Comparison of ENCODE assay signal across 20 cellular contexts in genomic region chr15:75671684-75672083, GRCh38. TPM values are rescaled to one million over a fixed set of nuclear protein-coding genes. Genes with fewer than 3 reads are reported as not detected.
A peak's percentile ranks its signal among the peaks of the same experiment; 100 is the strongest.
DNase-seq lines count a peak whose midpoint lies in the region; ATAC-seq, FAIRE-seq and TF ChIP-seq lines count a peak whose summit lies in the region.
"Had no signal": no experiment of that assay in that cellular context is flagged by ENCODE, and none has a peak within 500 bp of the region (broad histone marks: within the 10 kb centered on the region; RNA-seq: fewer than 3 reads in every experiment).

No MANE protein-coding gene starts in this region.

- H3K9me3 Mint-ChIP-seq in WTC11: no peaks in the 10 kb centered on the region
- H3K9me3 Mint-ChIP-seq in CD8-positive, alpha-beta memory T cell: no peaks in the 10 kb centered on the region
- H3K9me3 Mint-ChIP-seq: activated CD8-positive, alpha-beta T cell treated with anti-CD3 and anti-CD28 coated beads for 36 hours; activated T-helper 1 cell treated with anti-CD3 and anti-CD28 coated beads, Interleukin-12 subunit alpha, Interleukin-12 subunit beta, Interleukin-2, Interleukin-4 antibody, amounts not matched to agents 30 ng/mL and 10 ng/mL and 1 ng/mL, durations not matched to agents 14 hours and 24 hours and 36 hours had no signal

- BruUV-seq in K562 (replicated peaks; lab: Mats Ljungman, UMichigan): no TSS peak
- BruUV-seq in PC-3 (replicated peaks; lab: Mats Ljungman, UMichigan): no TSS peak

- H3K4me2 ChIP-seq in K562 (ENCODE audit: insufficient read depth, low read length) (no peak overlapping the region), PC-3 (ENCODE audit: low read length) (no peak overlapping the region)
- H3K4me2 ChIP-seq: SK-N-SH had no signal

- in situ Hi-C loops in K562 (cut with MboI): loop anchor here (10.0 kb wide), 1 partner anchor 647 kb away; the partner anchor contains the start of gene PPCDC

- ATAC-seq in K562: no peak
- no peak for ATAC-seq in PC-3
- ATAC-seq in WTC11: no peak
- ATAC-seq: activated CD8-positive, alpha-beta T cell treated with anti-CD3 and anti-CD28 coated beads for 36 hours; mucosa of descending colon had no signal

- H3K4me1 ChIP-seq in K562 (replicated peaks in 1 of 2; ENCODE audit: control insufficient read depth in 2 of 2, insufficient read depth in 2 of 2, low read length in 2 of 2) (peaks cover 10 to 52% of the 10 kb centered on the region in 2 experiments; a peak in 4 of 5 replicates), muscle layer of colon (ENCODE audit: insufficient read depth, low read length) (peaks cover 35% of the 10 kb centered on the region), tibial artery (peaks cover 9 to 91% (median 77%) of the 10 kb centered on the region in 4 donors), PC-3 (ENCODE audit: insufficient read depth, low read length) (peaks cover 39% of the 10 kb centered on the region)
- no peaks in the 10 kb centered on the region for H3K4me1 ChIP-seq in CD8-positive, alpha-beta memory T cell (ENCODE audit: insufficient read depth, low read length)

- H3K27ac Mint-ChIP-seq in WTC11: no peak overlapping the region
- H3K27ac Mint-ChIP-seq in CD8-positive, alpha-beta memory T cell: peak overlapping the region in 1 of 8 donors; percentile 47
- H3K27ac Mint-ChIP-seq: activated CD8-positive, alpha-beta T cell treated with anti-CD3 and anti-CD28 coated beads for 36 hours; activated T-helper 1 cell treated with anti-CD3 and anti-CD28 coated beads, Interleukin-12 subunit alpha, Interleukin-12 subunit beta, Interleukin-2, Interleukin-4 antibody, amounts not matched to agents 30 ng/mL and 10 ng/mL and 1 ng/mL, durations not matched to agents 14 hours and 24 hours and 36 hours had no signal

- TF ChIP-seq EP300 in K562 (IDR thresholded peaks at IDR 0.05; ENCODE audit: low read length): no peak

- H3K36me3 Mint-ChIP-seq in WTC11: no peaks in the 10 kb centered on the region; the same call in 1 of the 2 replicates
- H3K36me3 Mint-ChIP-seq in CD8-positive, alpha-beta memory T cell: no peaks in the 10 kb centered on the region

- CTCF ChIA-PET in K562 (lab: Yijun Ruan, JAX; ENCODE audit: low intra/inter-chr PET ratio): interaction anchor here (0.6 kb wide), 1 partner anchor 250 kb away, joined by 3 read pairs; no protein-coding TSS in a partner anchor
- CTCF ChIA-PET in PC-3 (lab: Charles Lee): no interaction called here
- CTCF ChIA-PET in WTC11 (lab: Charles Lee): interaction anchor here (0.6 to 2.1 kb wide), 4 partner anchors 11 to 304 kb away, joined by 3 to 10 read pairs (median 6); partner anchors contain the start of gene MAN2C1
- CTCF ChIA-PET in CD8-positive, alpha-beta memory T cell (lab: Charles Lee): no interaction called here

- POLR2A ChIA-PET in K562 (lab: Yijun Ruan, JAX) (interaction anchor here (0.9 to 3.2 kb wide), 2 partner anchors 10 to 46 kb away, joined by 3 to 10 read pairs; partner anchors contain the start of gene SNUPN), PC-3 (lab: Charles Lee; ENCODE audit: unreplicated experiment) (no interaction called here), WTC11 (lab: Charles Lee) (interaction anchor here (1.0 to 2.2 kb wide), 3 partner anchors 24 to 217 kb away, joined by 3 to 12 read pairs (median 8); partner anchors contain the start of genes IMP3 and SNX33)
- POLR2A ChIA-PET in CD8-positive, alpha-beta memory T cell (lab: Charles Lee): no interaction called here

- H3K27me3 ChIP-seq in K562 (ENCODE audit: control insufficient read depth in 2 of 2, insufficient read depth in 2 of 2, low read length in 2 of 2) (no peaks in the 10 kb centered on the region), muscle layer of colon (ENCODE audit: control insufficient read depth in 1 of 2, insufficient read depth in 2 of 2, low read length in 2 of 2) (no peaks in the 10 kb centered on the region), tibial artery (no peaks in the 10 kb centered on the region), PC-3 (ENCODE audit: low read length) (no peaks in the 10 kb centered on the region)
- H3K27me3 ChIP-seq in CD8-positive, alpha-beta memory T cell (ENCODE audit: insufficient read depth, low read length, poor library complexity, severe bottlenecking): no peaks in the 10 kb centered on the region
- H3K27me3 ChIP-seq: ovary had no signal

- H3K9me3 ChIP-seq in K562 (replicated peaks; ENCODE audit: control insufficient read depth, insufficient read depth, low read depth, low read length): no peaks in the 10 kb centered on the region
- no peaks in the 10 kb centered on the region for H3K9me3 ChIP-seq in muscle layer of colon (ENCODE audit: low read length)
- no peaks in the 10 kb centered on the region for H3K9me3 ChIP-seq in tibial artery
- H3K9me3 ChIP-seq in PC-3 (ENCODE audit: low read length): no peaks in the 10 kb centered on the region
- no peaks in the 10 kb centered on the region for H3K9me3 ChIP-seq in CD8-positive, alpha-beta memory T cell (ENCODE audit: low read length)
- H3K9me3 ChIP-seq: mucosa of descending colon, ovary, SK-N-SH had no signal

- FAIRE-seq in K562 (lab: Jason Lieb, UNC): no peak

- H3K9me2 ChIP-seq in PC-3 (replicated peaks; ENCODE audit: low read length): no peaks in the 10 kb centered on the region
- H3K9me2 ChIP-seq: SK-N-SH had no signal

- TF ChIP-seq CTCF in NB4 (IDR thresholded peaks at IDR 0.05; ENCODE audit: low read depth, low read length) (no peak), K562 (IDR thresholded peaks at IDR 0.05 in 2 of 3, conservative IDR thresholded peaks at IDR 0.05 in 1 of 3; ENCODE audit: insufficient read depth in 2 of 3, low read depth in 1 of 3, low read length in 3 of 3) (no peak), tibial artery (IDR thresholded peaks at IDR 0.05) (no peak), PC-3 (conservative IDR thresholded peaks at IDR 0.05; ENCODE audit: low read depth, low read length) (no peak), WTC11 (IDR thresholded peaks at IDR 0.05) (no peak)

- H3K4me3 ChIP-seq in NB4 (ENCODE audit: low read depth, low read length) (no peak overlapping the region), K562 (no peak overlapping the region), muscle layer of colon (ENCODE audit: low read depth in 1 of 2, low read length in 2 of 2) (peak overlapping the region in 1 of 2 donors; percentile 4), tibial artery (no peak overlapping the region), PC-3 (ENCODE audit: low read length) (no peak overlapping the region)
- H3K4me3 ChIP-seq in CD8-positive, alpha-beta memory T cell (ENCODE audit: low read length): no peak overlapping the region
- H3K4me3 ChIP-seq: mucosa of descending colon, ovary had no signal

- intact Hi-C loops in K562 (cut with micrococcal nuclease) (no loop called here), tibial artery (cut with DNase I; ENCODE audit: low total_unique reads) (no loop called here), PC-3 (cut with micrococcal nuclease) (no loop called here)

- H3K9me1 ChIP-seq in K562 (ENCODE audit: control insufficient read depth, insufficient read depth, low read length): peaks cover 3% of the 10 kb centered on the region

- peaks cover 20% of the 10 kb centered on the region for H3K4me1 Mint-ChIP-seq in WTC11
- no peaks in the 10 kb centered on the region for H3K4me1 Mint-ChIP-seq in CD8-positive, alpha-beta memory T cell

- no peaks in the 10 kb centered on the region for H3F3A ChIP-seq in PC-3 (ENCODE audit: low read length, unreplicated experiment)

- peak; percentile 43 for DNase-seq in NB4 (ENCODE audit: low read depth)
- no peak for DNase-seq in K562 (ENCODE audit: extremely low read depth in 1 of 4, low spot score in 3 of 4)
- DNase-seq in tibial artery: no peak
- DNase-seq in PC-3: no peak
- DNase-seq in WTC11 (ENCODE audit: low spot score): no peak
- no peak for DNase-seq in CD8-positive, alpha-beta memory T cell
- DNase-seq: activated CD8-positive, alpha-beta T cell treated with anti-CD3 and anti-CD28 coated beads for 36 hours; C1 segment of cervical spinal cord; cortex of kidney; DMS53; erythroblast; head of caudate nucleus; islet precursor cell; mucosa of descending colon; NCI-H345; ovary; SK-N-SH; stimulated activated naive CD4-positive, alpha-beta T cell had no signal

- no peaks in the 10 kb centered on the region for H3K36me3 ChIP-seq in K562 (ENCODE audit: control insufficient read depth, insufficient read depth, low read length)
- H3K36me3 ChIP-seq in muscle layer of colon (ENCODE audit: insufficient read depth, low read length): peaks cover 13% of the 10 kb centered on the region
- H3K36me3 ChIP-seq in tibial artery: peaks cover 3 to 19% (median 11%) of the 10 kb centered on the region in 3 donors
- no peaks in the 10 kb centered on the region for H3K36me3 ChIP-seq in PC-3 (ENCODE audit: low read depth, low read length)
- no peaks in the 10 kb centered on the region for H3K36me3 ChIP-seq in CD8-positive, alpha-beta memory T cell (ENCODE audit: insufficient read depth, low read length)
- H3K36me3 ChIP-seq: ovary had no signal

- 56% methylated on average over 7 of the region's 7 CpGs for WGBS in K562 (ENCODE audit: insufficient coverage, low coverage, missing lambda C conversion rate)

- H3K27ac ChIP-seq in K562 (ENCODE audit: extremely low read depth, low read depth, low read length): no peak overlapping the region; the same call in 2 of the 3 replicates
- peak overlapping the region; percentile 89 for H3K27ac ChIP-seq in muscle layer of colon (ENCODE audit: low read depth, low read length)
- H3K27ac ChIP-seq in tibial artery: peak overlapping the region; percentile 89 to 92
- no peak overlapping the region for H3K27ac ChIP-seq in PC-3 (ENCODE audit: low read length)
- no peak overlapping the region for H3K27ac ChIP-seq in CD8-positive, alpha-beta memory T cell (ENCODE audit: low read depth, low read length)

- H2AFZ ChIP-seq in K562 (ENCODE audit: low read depth, low read length) (no peak overlapping the region), PC-3 (ENCODE audit: low read length) (no peak overlapping the region)

- H3K79me2 ChIP-seq in K562 (ENCODE audit: control insufficient read depth, insufficient read depth, low read length) (no peaks in the 10 kb centered on the region), PC-3 (ENCODE audit: low read length) (no peaks in the 10 kb centered on the region)

- H3K9ac ChIP-seq in K562 (ENCODE audit: insufficient read depth in 1 of 2, low read depth in 2 of 2, low read length in 2 of 2) (peak overlapping the region in 1 of 2 experiments; percentile 53; a peak in 1 of 4 replicates), muscle layer of colon (ENCODE audit: low read length) (no peak overlapping the region), PC-3 (ENCODE audit: low read length) (no peak overlapping the region)
- H3K9ac ChIP-seq: SK-N-SH had no signal

- H4K20me1 ChIP-seq in K562 (replicated peaks; ENCODE audit: control insufficient read depth, insufficient read depth, low read length): peaks cover 3% of the 10 kb centered on the region
- H4K20me1 ChIP-seq in PC-3 (ENCODE audit: low read length): no peaks in the 10 kb centered on the region

- TF ChIP-seq POLR2A in NB4 (IDR thresholded peaks at IDR 0.05; ENCODE audit: extremely low read depth, insufficient read length): no peak
- TF ChIP-seq POLR2A in K562 (conservative IDR thresholded peaks at IDR 0.05): no peak

- H3K4me3 Mint-ChIP-seq in WTC11: no peak overlapping the region
- peak overlapping the region in 1 of 7 donors; percentile 23 for H3K4me3 Mint-ChIP-seq in CD8-positive, alpha-beta memory T cell
- H3K4me3 Mint-ChIP-seq: activated CD8-positive, alpha-beta T cell treated with anti-CD3 and anti-CD28 coated beads for 36 hours; activated T-helper 1 cell treated with anti-CD3 and anti-CD28 coated beads, Interleukin-12 subunit alpha, Interleukin-12 subunit beta, Interleukin-2, Interleukin-4 antibody, amounts not matched to agents 30 ng/mL and 10 ng/mL and 1 ng/mL, durations not matched to agents 14 hours and 24 hours and 36 hours had no signal

- H3K27me3 Mint-ChIP-seq in WTC11 (ENCODE audit: low read depth): no peaks in the 10 kb centered on the region
- H3K27me3 Mint-ChIP-seq in CD8-positive, alpha-beta memory T cell: peaks cover 0 to 4% of the 10 kb centered on the region in 2 donors
- H3K27me3 Mint-ChIP-seq: activated CD8-positive, alpha-beta T cell treated with anti-CD3 and anti-CD28 coated beads for 36 hours had no signal

- no peak for TF ChIP-seq RAD21 in K562 (CRISPR knock-in tag; conservative IDR thresholded peaks at IDR 0.05 in 1 of 2, IDR thresholded peaks at IDR 0.05 in 1 of 2)

RNA-seq across cellular contexts. Expression of gene SNX33, which starts 24.0 kb away (rescaled TPM):
- 12.7 and 30.2 TPM in 2 replicates for total RNA-seq in K562 (2011; cell fraction: chromatin; rRNA removed; ENCODE audit: low replicate concordance)
- 20.0 and 22.7 TPM in 2 replicates for total RNA-seq in K562 (2011; cell fraction: nucleolus; rRNA removed)
- 17.2 and 19.9 TPM in 2 replicates for total RNA-seq in K562 (2011; cell fraction: nucleoplasm; rRNA removed)
- total RNA-seq in K562 (2014; rRNA removed): 10.0 and 13.0 TPM in 2 replicates
- total RNA-seq in K562 (2014; rRNA removed; fragmentation: Illumina TruSeq; extraction: Trizol): 4.3 and 4.7 TPM in 2 replicates
- total RNA-seq in K562 (2015; rRNA removed; fragmentation: Illumina TruSeq; extraction: Trizol): 8.3 and 8.8 TPM in 2 replicates
- total RNA-seq in K562 (2021): 14.1 and 14.8 TPM in 2 replicates
- polyA plus RNA-seq in K562 (2011; rRNA removed): 7.9 and 8.2 TPM in 2 replicates
- polyA plus RNA-seq in K562 (2011; cell fraction: cytosol; rRNA removed): 9.2 and 11.6 TPM in 2 replicates
- polyA plus RNA-seq in K562 (2011; cell fraction: nucleus; rRNA removed): 16.8 and 25.3 TPM in 2 replicates
- polyA plus RNA-seq in K562 (2012): 11.0 and 16.8 TPM in 2 replicates
- polyA plus RNA-seq in K562 (2014; fragmentation: Illumina TruSeq; extraction: Trizol): 10.1 TPM in 2 replicates
- 1 to 10 TPM; 1.4 to 1.8 TPM for polyA plus RNA-seq in K562 (2014; fragmentation: Nextera tagmentation; extraction: Ambion mirVana)
- 7.5 and 8.3 TPM in 2 replicates for polyA plus RNA-seq in K562 (2014; rRNA removed)
- polyA minus RNA-seq in K562 (2011; rRNA and poly(A)+ RNA removed): 10.9 and 12.8 TPM in 2 replicates
- 11.5 and 12.8 TPM in 2 replicates for polyA minus RNA-seq in K562 (2011; cell fraction: cytosol; rRNA and poly(A)+ RNA removed)
- 10.5 and 12.7 TPM in 2 replicates for polyA minus RNA-seq in K562 (2011; cell fraction: nucleus; rRNA and poly(A)+ RNA removed)
- 16.2 and 16.8 TPM in 2 replicates for total RNA-seq in PC-3 (2014; rRNA removed)
- 17.8 to 19.8 TPM (median 18.9 TPM) in 3 replicates for total RNA-seq in WTC11 (2021)
- 1 to 10 TPM; 3.1 to 3.5 TPM for total RNA-seq in CD8-positive, alpha-beta memory T cell
- 1.1 TPM for polyA plus RNA-seq in CD8-positive, alpha-beta memory T cell

RNA-seq across cellular contexts. Expression of gene IMP3, which starts 31.7 kb away (rescaled TPM):
- 30.2 and 42.6 TPM in 2 replicates for total RNA-seq in K562 (2011; cell fraction: chromatin; rRNA removed; ENCODE audit: low replicate concordance)
- 67.6 and 76.2 TPM in 2 replicates for total RNA-seq in K562 (2011; cell fraction: nucleolus; rRNA removed)
- 56.2 and 65.3 TPM in 2 replicates for total RNA-seq in K562 (2011; cell fraction: nucleoplasm; rRNA removed)
- total RNA-seq in K562 (2014; rRNA removed): 140 and 159 TPM in 2 replicates
- total RNA-seq in K562 (2014; rRNA removed; fragmentation: Illumina TruSeq; extraction: Trizol): 74.4 and 74.6 TPM in 2 replicates
- 87.6 and 93.6 TPM in 2 replicates for total RNA-seq in K562 (2015; rRNA removed; fragmentation: Illumina TruSeq; extraction: Trizol)
- 113 and 124 TPM in 2 replicates for total RNA-seq in K562 (2021)
- polyA plus RNA-seq in K562 (2011; rRNA removed): 58.5 and 68.3 TPM in 2 replicates
- polyA plus RNA-seq in K562 (2011; cell fraction: cytosol; rRNA removed): 92.2 and 249 TPM in 2 replicates
- 55.6 and 61.8 TPM in 2 replicates for polyA plus RNA-seq in K562 (2011; cell fraction: nucleus; rRNA removed)
- polyA plus RNA-seq in K562 (2012): 84.1 and 118 TPM in 2 replicates
- polyA plus RNA-seq in K562 (2014; fragmentation: Illumina TruSeq; extraction: Trizol): 44.5 and 47.1 TPM in 2 replicates
- polyA plus RNA-seq in K562 (2014; fragmentation: Nextera tagmentation; extraction: Ambion mirVana): 10 to 100 TPM; 14.5 to 15.5 TPM
- polyA plus RNA-seq in K562 (2014; rRNA removed): 160 and 161 TPM in 2 replicates
- 15.4 and 19.4 TPM in 2 replicates for polyA minus RNA-seq in K562 (2011; rRNA and poly(A)+ RNA removed)
- polyA minus RNA-seq in K562 (2011; cell fraction: cytosol; rRNA and poly(A)+ RNA removed): 32.6 and 34.2 TPM in 2 replicates
- 26.5 and 42.5 TPM in 2 replicates for polyA minus RNA-seq in K562 (2011; cell fraction: nucleus; rRNA and poly(A)+ RNA removed)
- 92.6 and 95.4 TPM in 2 replicates for total RNA-seq in PC-3 (2014; rRNA removed)
- total RNA-seq in WTC11 (2021): 93.7 to 107 TPM (median 94.8 TPM) in 3 replicates
- total RNA-seq in CD8-positive, alpha-beta memory T cell: 100 to 1,000 TPM; 123 to 134 TPM
- 247 TPM for polyA plus RNA-seq in CD8-positive, alpha-beta memory T cell

RNA-seq across cellular contexts. Expression of gene CSPG4, which starts 41.0 kb away (rescaled TPM):
- 0.07 and 1.1 TPM in 2 replicates for total RNA-seq in K562 (2011; cell fraction: chromatin; rRNA removed; ENCODE audit: low replicate concordance)
- 0.39 and 1.2 TPM in 2 replicates for total RNA-seq in K562 (2011; cell fraction: nucleolus; rRNA removed)
- 0.22 and 0.23 TPM in 2 replicates for total RNA-seq in K562 (2011; cell fraction: nucleoplasm; rRNA removed)
- total RNA-seq in K562 (2014; rRNA removed) (0.08 TPM in 1 of 2 replicates, not detected in the other), K562 (2014; rRNA removed; fragmentation: Illumina TruSeq; extraction: Trizol) (not detected in 2 replicates), K562 (2015; rRNA removed; fragmentation: Illumina TruSeq; extraction: Trizol) (under 0.01 TPM in 1 of 2 replicates, not detected in the other), K562 (2021) (0.07 TPM in 2 replicates), PC-3 (2014; rRNA removed) (2.0 and 2.9 TPM in 2 replicates), WTC11 (2021) (2.9 to 3.6 TPM (median 3.6 TPM) in 3 replicates)
- polyA plus RNA-seq in K562 (2011; rRNA removed) (0.04 and 0.08 TPM in 2 replicates), K562 (2014; fragmentation: Illumina TruSeq; extraction: Trizol) (0.01 and 0.03 TPM in 2 replicates), K562 (2014; fragmentation: Nextera tagmentation; extraction: Ambion mirVana) (not detected), K562 (2014; rRNA removed) (not detected in 2 replicates)
- 0.06 and 0.16 TPM in 2 replicates for polyA plus RNA-seq in K562 (2011; cell fraction: cytosol; rRNA removed)
- 0.21 and 0.73 TPM in 2 replicates for polyA plus RNA-seq in K562 (2011; cell fraction: nucleus; rRNA removed)
- 0.10 and 0.32 TPM in 2 replicates for polyA plus RNA-seq in K562 (2012)
- 0.09 and 0.11 TPM in 2 replicates for polyA minus RNA-seq in K562 (2011; rRNA and poly(A)+ RNA removed)
- 0.29 and 0.73 TPM in 2 replicates for polyA minus RNA-seq in K562 (2011; cell fraction: cytosol; rRNA and poly(A)+ RNA removed)
- polyA minus RNA-seq in K562 (2011; cell fraction: nucleus; rRNA and poly(A)+ RNA removed): 0.33 and 0.40 TPM in 2 replicates
- not detected for total RNA-seq in CD8-positive, alpha-beta memory T cell
- not detected for polyA plus RNA-seq in CD8-positive, alpha-beta memory T cell
- total RNA-seq: activated CD8-positive, alpha-beta T cell treated with anti-CD3 and anti-CD28 coated beads for 36 hours; activated T-helper 1 cell treated with anti-CD3 and anti-CD28 coated beads, Interleukin-12 subunit alpha, Interleukin-12 subunit beta, Interleukin-2, Interleukin-4 antibody, amounts not matched to agents 30 ng/mL and 10 ng/mL and 1 ng/mL, durations not matched to agents 14 hours and 24 hours and 36 hours had no signal

RNA-seq across cellular contexts. Expression of gene SNUPN, which starts 46.2 kb away (rescaled TPM):
- total RNA-seq in K562 (2011; cell fraction: chromatin; rRNA removed; ENCODE audit: low replicate concordance): 34.5 and 36.5 TPM in 2 replicates
- 19.9 and 23.8 TPM in 2 replicates for total RNA-seq in K562 (2011; cell fraction: nucleolus; rRNA removed)
- 23.1 and 26.6 TPM in 2 replicates for total RNA-seq in K562 (2011; cell fraction: nucleoplasm; rRNA removed)
- total RNA-seq in K562 (2014; rRNA removed): 32.2 and 33.0 TPM in 2 replicates
- total RNA-seq in K562 (2014; rRNA removed; fragmentation: Illumina TruSeq; extraction: Trizol): 39.5 and 41.6 TPM in 2 replicates
- 36.9 and 40.0 TPM in 2 replicates for total RNA-seq in K562 (2015; rRNA removed; fragmentation: Illumina TruSeq; extraction: Trizol)
- total RNA-seq in K562 (2021): 36.6 and 38.3 TPM in 2 replicates
- 29.7 and 38.4 TPM in 2 replicates for polyA plus RNA-seq in K562 (2011; rRNA removed)
- polyA plus RNA-seq in K562 (2011; cell fraction: cytosol; rRNA removed): 17.4 and 23.6 TPM in 2 replicates
- 17.4 and 19.5 TPM in 2 replicates for polyA plus RNA-seq in K562 (2011; cell fraction: nucleus; rRNA removed)
- 29.0 and 35.1 TPM in 2 replicates for polyA plus RNA-seq in K562 (2012)
- polyA plus RNA-seq in K562 (2014; fragmentation: Illumina TruSeq; extraction: Trizol): 40.9 and 45.0 TPM in 2 replicates
- 10 to 100 TPM; 69.3 to 78.3 TPM for polyA plus RNA-seq in K562 (2014; fragmentation: Nextera tagmentation; extraction: Ambion mirVana)
- polyA plus RNA-seq in K562 (2014; rRNA removed): 38.0 and 42.5 TPM in 2 replicates
- 35.1 and 36.0 TPM in 2 replicates for polyA minus RNA-seq in K562 (2011; rRNA and poly(A)+ RNA removed)
- polyA minus RNA-seq in K562 (2011; cell fraction: cytosol; rRNA and poly(A)+ RNA removed): 16.3 and 20.6 TPM in 2 replicates
- polyA minus RNA-seq in K562 (2011; cell fraction: nucleus; rRNA and poly(A)+ RNA removed): 10.6 and 18.4 TPM in 2 replicates
- total RNA-seq in PC-3 (2014; rRNA removed): 7.9 and 13.5 TPM in 2 replicates
- total RNA-seq in WTC11 (2021): 25.9 to 28.4 TPM (median 27.9 TPM) in 3 replicates
- total RNA-seq in CD8-positive, alpha-beta memory T cell: 10 to 100 TPM; 24.6 to 26.9 TPM
- 37.4 TPM for polyA plus RNA-seq in CD8-positive, alpha-beta memory T cell

Comparison
In these comparisons a context has a peak if more than half of its experiments do, and no peak if none do; other contexts are left out.
1. H3K27ac ChIP-seq: peak in muscle layer of colon (single experiment) and tibial artery (2 of 2); none in K562 (single experiment), PC-3 (single experiment) and CD8-positive, alpha-beta memory T cell (single experiment).
2. CTCF ChIA-PET loops: an anchor here in K562 (0.6 kb wide) and WTC11 (0.6 to 2.1 kb wide); none called in PC-3 and CD8-positive, alpha-beta memory T cell.
3. POLR2A ChIA-PET loops: an anchor here in K562 (0.9 to 3.2 kb wide) and WTC11 (1.0 to 2.2 kb wide); none called in PC-3 and CD8-positive, alpha-beta memory T cell.